Comparison of ENCODE assay signal across 8 cellular contexts in genomic region chr7:74417419-74417971, GRCh38. TPM values are rescaled to one million over a fixed set of nuclear protein-coding genes. Genes with fewer than 3 reads are reported as not detected.
DNase-seq lines count a peak whose midpoint lies in the region; ATAC-seq and TF ChIP-seq lines count a peak whose summit lies in the region.

No MANE protein-coding gene starts in this region.

- no peak for TF ChIP-seq POLR2A in gastrocnemius medialis (IDR thresholded peaks at IDR 0.05)

- in situ Hi-C loops in gastrocnemius medialis (cut with MboI; ENCODE audit: low sequenced_read_pairs in 4 of 4): loop anchor here in 1 of 4 donors (25.0 kb wide), 1 partner anchor 620 kb away; no protein-coding TSS in a partner anchor

- H3K27me3 ChIP-seq in Loucy (ENCODE audit: insufficient read depth, low read length, poor library complexity, severe bottlenecking) (no peaks in the 10 kb centered on the region), gastrocnemius medialis (no peaks in the 10 kb centered on the region)

- no peak overlapping the region for H3K9ac ChIP-seq in Loucy (ENCODE audit: low read depth, low read length, poor library complexity, severe bottlenecking)

- intact Hi-C loops in gastrocnemius medialis (cut with DNase I; ENCODE audit: low total_unique reads): loop anchor here (5.0 kb wide), 1 partner anchor 150 kb away; no protein-coding TSS in a partner anchor

- H3K4me2 ChIP-seq in Loucy (ENCODE audit: low read depth, low read length, poor library complexity, severe bottlenecking): no peak overlapping the region

- TF ChIP-seq CTCF in Loucy (conservative IDR thresholded peaks at IDR 0.05; ENCODE audit: low read length) (peak; percentile 94), gastrocnemius medialis (IDR thresholded peaks at IDR 0.05 in 4 of 5, conservative IDR thresholded peaks at IDR 0.05 in 1 of 5) (peak; percentile 97 to 98 (median 97))

- H3K36me3 ChIP-seq in Loucy (ENCODE audit: insufficient read depth, low read length) (no peaks in the 10 kb centered on the region), gastrocnemius medialis (no peaks in the 10 kb centered on the region)

- no peaks in the 10 kb centered on the region for H3K9me2 ChIP-seq in Loucy (replicated peaks; ENCODE audit: low read depth, low read length)

- DNase-seq in EL: peak; percentile 68
- DNase-seq in T-helper 1 cell: peak in 4 of 5 donors; percentile 21 to 43 (median 38)
- DNase-seq in anterior cingulate cortex (lab: John Stamatoyannopoulos, UW): peak in 53 of 58 donors; percentile 9 to 76 (median 48)
- DNase-seq in hepatic stellate cell (ENCODE audit: low spot score): peak; percentile 93
- DNase-seq in gastrocnemius medialis: peak; percentile 46 to 69

- ATAC-seq in gastrocnemius medialis (peak; percentile 87 to 93), GM21529 (IDR thresholded peaks at IDR 0.05; ENCODE audit: unreplicated experiment) (no peak), GM18511 (IDR thresholded peaks at IDR 0.05; ENCODE audit: unreplicated experiment) (no peak)

- no peak overlapping the region for H3K4me3 ChIP-seq in Loucy (ENCODE audit: low read length, poor library complexity, severe bottlenecking)
- H3K4me3 ChIP-seq in gastrocnemius medialis: no peak overlapping the region

- peak overlapping the region in 1 of 4 donors; percentile 48 for H3K27ac ChIP-seq in gastrocnemius medialis

- no peaks in the 10 kb centered on the region for H4K20me1 ChIP-seq in Loucy (ENCODE audit: insufficient read depth, low read length, poor library complexity, severe bottlenecking)

- H3K4me1 ChIP-seq in Loucy (ENCODE audit: insufficient read depth, low read length, poor library complexity, severe bottlenecking) (no peaks in the 10 kb centered on the region), gastrocnemius medialis (peaks cover 4 to 9% of the 10 kb centered on the region in 2 donors)

- H3K79me2 ChIP-seq in Loucy (ENCODE audit: insufficient read depth, low read length): no peaks in the 10 kb centered on the region

- H3K9me3 ChIP-seq in Loucy (ENCODE audit: insufficient read depth, low read depth, low read length): no peaks in the 10 kb centered on the region
- no peaks in the 10 kb centered on the region for H3K9me3 ChIP-seq in gastrocnemius medialis

- no peaks in the 10 kb centered on the region for H3F3A ChIP-seq in Loucy (ENCODE audit: low read depth)

- no peak overlapping the region for H2AFZ ChIP-seq in Loucy (ENCODE audit: low read length)

RNA-seq across cellular contexts. Expression of gene GTF2IRD1, which starts 36.2 kb away (rescaled TPM):
- 100 to 1,000 TPM in 1 of 4 donors, 10 to 100 TPM in 3; 42.9 to 109 (median 77.0) TPM for total RNA-seq in gastrocnemius medialis

Comparison
In these comparisons a context has a peak if more than half of its experiments do, and no peak if none do; other contexts are left out.
1. DNase-seq: peak in every context shown above with its lines; median percentile 93 in hepatic stellate cell; 68 in EL; 58 in gastrocnemius medialis; 48 in anterior cingulate cortex; 38 in T-helper 1 cell.
2. ATAC-seq: peak in gastrocnemius medialis (2 of 2); none in GM21529 (single experiment) and GM18511 (single experiment).